Comparison of ENCODE assay signal across 15 cellular contexts in genomic region chr7:18313970-18314369, GRCh38.
DNase-seq lines count a peak whose midpoint lies in the region; ATAC-seq and TF ChIP-seq lines count a peak whose summit lies in the region.
"Had no signal": no experiment of that assay in that cellular context is flagged by ENCODE, and none has a peak within 500 bp of the region (broad histone marks: within the 10 kb centered on the region; RNA-seq: fewer than 3 reads in every experiment).

No MANE protein-coding gene starts in this region.

- intact Hi-C loops in left ventricle myocardium superior (cut with micrococcal nuclease) (no loop called here), upper lobe of right lung (cut with DNase I) (no loop called here)

- peak; percentile 22 to 35 for DNase-seq in cardiac muscle cell (ENCODE audit: low read depth in 1 of 2, low spot score in 1 of 2)
- no peak for DNase-seq in left ventricle myocardium superior
- DNase-seq in brain microvascular endothelial cell = peak; percentile 3
- DNase-seq in upper lobe of right lung = no peak
- DNase-seq in OCI-M1 (lab: John Stamatoyannopoulos, UW) = no peak
- DNase-seq in activated T-cell treated with anti-CD3 and anti-CD28 coated beads for 4 hours = no peak
- DNase-seq: AML-193, DMS53, KBM-7, NCI-H1092 treated with DMSO at 0.1 percent for 48 hours, NCI-H1694, NCI-H748 treated with DMSO at 0.1 percent for 48 hours had no signal

- ATAC-seq in left ventricle myocardium superior (no peak), upper lobe of right lung (no peak), GM19463 (IDR thresholded peaks at IDR 0.05; ENCODE audit: unreplicated experiment) (no peak)

- peaks cover 12% of the 10 kb centered on the region for H3K4me1 ChIP-seq in cardiac muscle cell (ENCODE audit: low read depth)
- H3K4me1 ChIP-seq in upper lobe of right lung = peaks cover 6% of the 10 kb centered on the region

- H3K27ac ChIP-seq in cardiac muscle cell = no peak overlapping the region
- H3K27ac ChIP-seq in brain microvascular endothelial cell = no peak overlapping the region
- H3K27ac ChIP-seq in upper lobe of right lung = no peak overlapping the region
- H3K27ac ChIP-seq: HL-60 had no signal

- TF ChIP-seq CTCF in cardiac muscle cell (IDR thresholded peaks at IDR 0.05; ENCODE audit: low read depth, low read length) = no peak
- no peak for TF ChIP-seq CTCF in brain microvascular endothelial cell (IDR thresholded peaks at IDR 0.05; ENCODE audit: low read depth, low read length, missing control alignments)
- TF ChIP-seq CTCF in upper lobe of right lung (IDR thresholded peaks at IDR 0.05) = no peak

- H3K27me3 ChIP-seq in cardiac muscle cell (no peaks in the 10 kb centered on the region), brain microvascular endothelial cell (replicated peaks) (no peaks in the 10 kb centered on the region), upper lobe of right lung (no peaks in the 10 kb centered on the region)

- H3K36me3 ChIP-seq in cardiac muscle cell = no peaks in the 10 kb centered on the region
- no peaks in the 10 kb centered on the region for H3K36me3 ChIP-seq in brain microvascular endothelial cell (replicated peaks)
- no peaks in the 10 kb centered on the region for H3K36me3 ChIP-seq in upper lobe of right lung

- no peaks in the 10 kb centered on the region for H3K9me3 ChIP-seq in cardiac muscle cell (ENCODE audit: low read depth)
- H3K9me3 ChIP-seq in upper lobe of right lung = no peaks in the 10 kb centered on the region

- H3K4me3 ChIP-seq in cardiac muscle cell = no peak overlapping the region
- H3K4me3 ChIP-seq in brain microvascular endothelial cell (ENCODE audit: low read depth, low read length) = no peak overlapping the region
- no peak overlapping the region for H3K4me3 ChIP-seq in upper lobe of right lung

- in situ Hi-C loops in brain microvascular endothelial cell (cut with HindIII; ENCODE audit: low pct_ligation_motif_present, low sequenced_read_pairs) = no loop called here

TF ChIP-seq in PFSK-1, 5 proteins besides CTCF, POLR2A, EP300 and RAD21:
- peak; percentile 61 to 88; a peak in 3 of 4 replicates for TF ChIP-seq REST (IDR thresholded peaks at IDR 0.05; ENCODE audit: insufficient read depth in 1 of 2, low read depth in 2 of 2, low read length in 2 of 2)
- no peak for TF ChIP-seq SIN3A (IDR thresholded peaks at IDR 0.05; ENCODE audit: borderline replicate concordance, insufficient read depth, low read length)

Comparison
In these comparisons a context has a peak if more than half of its experiments do, and no peak if none do; other contexts are left out.
1. DNase-seq: peak in cardiac muscle cell (2 of 2) and brain microvascular endothelial cell (single experiment); none in left ventricle myocardium superior (single experiment), upper lobe of right lung (single experiment), OCI-M1 (single experiment) and activated T-cell treated with anti-CD3 and anti-CD28 coated beads for 4 hours (single experiment).